In genomic region chr17:48606892-48607241, GRCh38 we compare ENCODE assay signal across 20 cellular contexts. TPM values are rescaled to one million over a fixed set of nuclear protein-coding genes. Genes with fewer than 3 reads are reported as not detected.
"Had no signal": no experiment of that assay in that cellular context is flagged by ENCODE, and none has a peak within 500 bp of the region (broad histone marks: within the 10 kb centered on the region; RNA-seq: fewer than 3 reads in every experiment).

No MANE protein-coding gene starts in this region.

- DNase-seq: activated CD4-positive, alpha-beta T cell treated with anti-CD3 and anti-CD28 coated beads, Interleukin-2, amount 50 U/mL, for 4 hours; activated naive CD4-positive, alpha-beta T cell; activated naive CD8-positive, alpha-beta T cell treated with anti-CD3 and anti-CD28 coated beads, Interleukin-2, amount 10 ng/mL, durations not matched to agents 7 days and 5 days; activated T-cell treated with anti-CD3 and anti-CD28 coated beads for 4 hours; brain microvascular endothelial cell; central memory CD4-positive, alpha-beta T cell; dorsolateral prefrontal cortex; endodermal cell; gastrocnemius medialis; heart right ventricle; left cardiac atrium; stimulated activated CD4-positive, alpha-beta T cell treated with anti-CD3 and anti-CD28 coated beads, Interleukin-12 subunit alpha, Interleukin-12 subunit beta, amount 100 ng/mL, for 4 hours; stimulated activated CD4-positive, alpha-beta T cell treated with anti-CD3 and anti-CD28 coated beads, Interleukin-1b, Interleukin-23, amount 100 ng/mL, for 48 hours; stimulated activated CD8-positive, alpha-beta memory T cell treated with anti-CD3 and anti-CD28 coated beads, Interleukin-4, amount 100 ng/mL, for 48 hours; stimulated activated naive CD4-positive, alpha-beta T cell had no signal

- H3K4me3 ChIP-seq: dorsolateral prefrontal cortex, gastrocnemius medialis, heart right ventricle had no signal

- H3K36me3 ChIP-seq: brain microvascular endothelial cell, gastrocnemius medialis, heart right ventricle had no signal

- H3K27ac ChIP-seq: brain microvascular endothelial cell, dorsolateral prefrontal cortex, epithelial cell of prostate, gastrocnemius medialis, heart right ventricle had no signal

- FAIRE-seq: colon, TTC549 had no signal

- ATAC-seq: gastrocnemius medialis; heart right ventricle; left cardiac atrium; natural killer cell treated with Interleukin-12 subunit alpha and Interleukin-12 subunit beta and Interleukin-15 and Interleukin-18, amount 100 ng/mL, for 72 hours had no signal

- H3K9me3 ChIP-seq: gastrocnemius medialis had no signal

RNA-seq across cellular contexts. Expression of gene HOXB6, which starts 2.1 kb away (rescaled TPM):
- total RNA-seq: activated naive CD8-positive, alpha-beta T cell treated with anti-CD3 and anti-CD28 coated beads, Interleukin-2, amount 10 ng/mL, durations not matched to agents 7 days and 5 days; endodermal cell had no signal

RNA-seq across cellular contexts. Expression of gene HOXB7, which starts 4.0 kb away (rescaled TPM):
- total RNA-seq: endodermal cell had no signal

RNA-seq across cellular contexts. Expression of gene HOXB8, which starts 8.2 kb away (rescaled TPM):
- total RNA-seq: activated naive CD8-positive, alpha-beta T cell treated with anti-CD3 and anti-CD28 coated beads, Interleukin-2, amount 10 ng/mL, durations not matched to agents 7 days and 5 days; activated T-helper 1 cell treated with anti-CD3 and anti-CD28 coated beads, Interleukin-12 subunit alpha, Interleukin-12 subunit beta, Interleukin-2, Interleukin-4 antibody, amounts not matched to agents 30 ng/mL and 10 ng/mL and 1 ng/mL, durations not matched to agents 14 hours and 24 hours and 36 hours; dorsolateral prefrontal cortex; endodermal cell; natural killer cell treated with Interleukin-12 subunit alpha and Interleukin-12 subunit beta and Interleukin-15 and Interleukin-18, amount 100 ng/mL, for 72 hours had no signal
- polyA plus RNA-seq: heart right ventricle had no signal

RNA-seq across cellular contexts. Expression of gene HOXB5, which starts 13.3 kb away (rescaled TPM):
- total RNA-seq: activated naive CD8-positive, alpha-beta T cell treated with anti-CD3 and anti-CD28 coated beads, Interleukin-2, amount 10 ng/mL, durations not matched to agents 7 days and 5 days; activated T-helper 1 cell treated with anti-CD3 and anti-CD28 coated beads, Interleukin-12 subunit alpha, Interleukin-12 subunit beta, Interleukin-2, Interleukin-4 antibody, amounts not matched to agents 30 ng/mL and 10 ng/mL and 1 ng/mL, durations not matched to agents 14 hours and 24 hours and 36 hours; endodermal cell; gastrocnemius medialis had no signal

RNA-seq across cellular contexts. Expression of gene HOXB3, which starts 16.8 kb away (rescaled TPM):
- total RNA-seq: endodermal cell had no signal
